In the genomic region with DNA sequence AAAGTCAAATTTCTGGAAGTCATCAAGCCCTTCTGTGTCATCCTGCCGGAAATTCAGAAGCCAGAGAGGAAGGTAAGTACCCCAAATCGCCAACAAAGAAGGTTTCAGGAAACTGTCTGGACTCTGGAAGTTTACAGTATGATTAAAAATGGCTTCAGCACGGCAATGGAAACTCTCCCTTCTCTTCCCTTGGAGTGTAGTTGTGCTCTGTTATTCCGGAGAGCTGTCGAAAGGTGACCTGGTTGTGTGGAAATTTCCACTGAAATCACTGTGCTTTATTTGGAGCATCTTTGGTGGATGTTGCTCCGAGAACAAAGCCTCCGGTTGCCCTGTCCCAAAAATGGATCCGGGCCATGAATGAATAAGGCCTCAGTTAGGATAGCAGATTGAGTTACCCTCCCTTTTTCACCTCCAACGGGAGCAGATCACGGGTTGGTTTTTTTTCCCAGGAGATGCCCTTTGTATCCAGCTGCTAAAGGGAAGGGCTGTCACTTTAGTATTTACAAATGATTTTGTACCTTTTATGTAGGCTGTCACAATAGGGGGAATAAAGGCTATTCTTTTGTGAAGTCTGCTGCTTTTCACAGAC, we compare ENCODE assay signal across 8 cellular contexts. TPM values are rescaled to one million over a fixed set of nuclear protein-coding genes. Genes with fewer than 3 reads are reported as not detected.
A peak's percentile ranks its signal among the peaks of the same experiment; 100 is the strongest.
DNase-seq lines count a peak whose midpoint lies in the region; ATAC-seq, FAIRE-seq and TF ChIP-seq lines count a peak whose summit lies in the region.

No MANE protein-coding gene starts in this region.

- H3K27ac Mint-ChIP-seq in CD4-positive, alpha-beta memory T cell, result peak overlapping the region; percentile 94 to 99 (median 98)

- H3K27me3 Mint-ChIP-seq in CD4-positive, alpha-beta memory T cell, result no peaks in the 10 kb centered on the region

- intact Hi-C loops in CD4-positive, alpha-beta memory T cell (cut with micrococcal nuclease), result loop anchor here (1.0 to 10.0 kb wide), 10 partner anchors 22 to 1578 kb away; partner anchors contain the start of genes ABTB1, ACAD9, IFT122 and MCM2
- intact Hi-C loops in vagina (cut with DNase I), result no loop called here

- ATAC-seq in HG02884 (IDR thresholded peaks at IDR 0.05; ENCODE audit: unreplicated experiment) (no peak), HG02571 (IDR thresholded peaks at IDR 0.05; ENCODE audit: unreplicated experiment) (no peak)

- no peaks in the 10 kb centered on the region for H3K9me3 ChIP-seq in CD4-positive, alpha-beta memory T cell (ENCODE audit: control insufficient read depth in 1 of 2, low read length in 2 of 2)
- H3K9me3 ChIP-seq in vagina, result no peaks in the 10 kb centered on the region

- DNase-seq in CD4-positive, alpha-beta memory T cell, result no peak
- DNase-seq in LHCN-M2 (ENCODE audit: low read depth) (peak; percentile 42), bronchial epithelial cell (ENCODE audit: low read depth) (no peak), lung microvascular endothelial cell (ENCODE audit: low read depth in 2 of 2) (peak; percentile 19 to 72), vagina (ENCODE audit: extremely low spot score in 2 of 2) (no peak), AG08396 (ENCODE audit: low spot score) (no peak)

- H3K9me3 Mint-ChIP-seq in CD4-positive, alpha-beta memory T cell, result peaks cover 0 to 3% (median 0%) of the 10 kb centered on the region in 8 donors

- H3K36me3 Mint-ChIP-seq in CD4-positive, alpha-beta memory T cell, result peaks cover 10 to 55% of the 10 kb centered on the region in 2 donors

- H3K4me1 Mint-ChIP-seq in CD4-positive, alpha-beta memory T cell, result peaks cover 37 to 58% (median 43%) of the 10 kb centered on the region in 4 donors

- TF ChIP-seq CTCF in bronchial epithelial cell (IDR thresholded peaks at IDR 0.05; ENCODE audit: insufficient read depth, low read length, severe bottlenecking) (no peak), vagina (IDR thresholded peaks at IDR 0.05) (no peak)

- FAIRE-seq in bronchial epithelial cell (lab: Jason Lieb, UNC), result no peak

- CTCF ChIA-PET in CD4-positive, alpha-beta memory T cell (lab: Charles Lee; ENCODE audit: partially characterized antibody), result interaction anchor here (0.8 to 1.4 kb wide), 3 partner anchors 11 to 43 kb away, joined by 3 to 4 read pairs (median 4); no protein-coding TSS in a partner anchor

- peaks cover 11% of the 10 kb centered on the region for H3K36me3 ChIP-seq in CD4-positive, alpha-beta memory T cell (ENCODE audit: insufficient read depth, low read length)
- H3K36me3 ChIP-seq in bronchial epithelial cell (ENCODE audit: control insufficient read depth, insufficient read depth, low read length) (peaks cover 15% of the 10 kb centered on the region), vagina (peaks cover 0 to 16% of the 10 kb centered on the region in 2 donors)

- H3K4me1 ChIP-seq in CD4-positive, alpha-beta memory T cell (ENCODE audit: insufficient read depth, low read length), result peaks cover 38% of the 10 kb centered on the region
- H3K4me1 ChIP-seq in vagina, result peaks cover 44% of the 10 kb centered on the region

- POLR2A ChIA-PET in CD4-positive, alpha-beta memory T cell (lab: Charles Lee; ENCODE audit: partially characterized antibody), result interaction anchor here (1.0 to 2.9 kb wide), 4 partner anchors 20 to 71 kb away, joined by 4 to 15 read pairs (median 6); partner anchors contain the start of gene RUVBL1

- peak overlapping the region; percentile 93 for H3K27ac ChIP-seq in CD4-positive, alpha-beta memory T cell (ENCODE audit: low read depth, low read length)
- peak overlapping the region; percentile 90 for H3K27ac ChIP-seq in vagina

- peak overlapping the region; percentile 92 to 100 (median 98) for H3K4me3 Mint-ChIP-seq in CD4-positive, alpha-beta memory T cell

- no peaks in the 10 kb centered on the region for H3K27me3 ChIP-seq in CD4-positive, alpha-beta memory T cell (ENCODE audit: insufficient read depth, low read length)
- H3K27me3 ChIP-seq in bronchial epithelial cell (ENCODE audit: control insufficient read depth, insufficient read depth, low read length), result no peaks in the 10 kb centered on the region
- no peaks in the 10 kb centered on the region for H3K27me3 ChIP-seq in vagina

- TF ChIP-seq POLR2A in vagina (IDR thresholded peaks at IDR 0.05), result no peak

- peak overlapping the region; percentile 68 to 74 for H3K4me3 ChIP-seq in CD4-positive, alpha-beta memory T cell (ENCODE audit: low read length in 2 of 2)
- H3K4me3 ChIP-seq in bronchial epithelial cell (ENCODE audit: low read depth, low read length) (peak overlapping the region; percentile 94), vagina (peak overlapping the region; percentile 97 to 99)

RNA-seq across cellular contexts. Expression of gene SEC61A1, which starts 0.7 kb away (rescaled TPM):
- 100 to 1,000 TPM; 203 to 212 TPM for total RNA-seq in CD4-positive, alpha-beta memory T cell
- 100 to 1,000 TPM; 156 to 182 TPM for polyA plus RNA-seq in CD4-positive, alpha-beta memory T cell
- 331 and 378 TPM in 2 replicates for total RNA-seq in LHCN-M2 (2014; rRNA removed)
- polyA plus RNA-seq in LHCN-M2 (2012), result 294 TPM
- 202 and 256 TPM in 2 replicates for total RNA-seq in bronchial epithelial cell
- total RNA-seq in lung microvascular endothelial cell, result 166 and 203 TPM in 2 replicates
- 92.8 TPM for total RNA-seq in vagina

Comparison
In these comparisons a context has a peak if more than half of its experiments do, and no peak if none do; other contexts are left out.
1. DNase-seq: peak in LHCN-M2 (single experiment) and lung microvascular endothelial cell (2 of 2); none in CD4-positive, alpha-beta memory T cell (0 of 5), bronchial epithelial cell (single experiment), vagina (0 of 2) and AG08396 (single experiment).
2. Peak in every context shown above with its lines, with median percentiles within 50 percentile points of each other: H3K4me3 ChIP-seq.